In the genomic region with DNA sequence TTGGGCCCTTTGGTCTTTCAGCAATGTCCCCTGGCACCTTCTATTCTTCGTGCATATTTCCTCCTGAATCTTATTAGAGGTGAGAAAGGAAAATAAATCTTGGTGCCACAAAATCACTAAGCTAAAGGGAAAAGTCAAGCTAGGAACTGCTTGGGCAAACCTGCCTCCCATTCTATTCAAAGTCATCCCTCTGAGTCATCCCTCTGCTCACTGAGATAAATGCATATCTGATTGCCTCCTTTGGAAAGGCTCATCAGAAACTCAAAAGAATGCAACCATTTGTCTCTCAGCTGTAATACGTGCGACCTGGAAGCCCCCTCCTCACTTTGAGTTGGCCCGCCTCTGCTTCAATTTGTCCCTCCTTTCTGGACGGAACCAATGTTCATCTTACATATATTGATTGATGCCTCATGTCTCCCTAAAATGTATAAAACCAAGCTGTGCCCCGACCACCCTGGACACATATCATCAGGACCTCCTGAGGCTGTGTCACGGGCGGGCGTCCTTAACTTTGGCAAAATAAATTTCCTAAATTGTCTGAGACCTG, we compare ENCODE assay signal across 9 cellular contexts. TPM values are rescaled to one million over a fixed set of nuclear protein-coding genes. Genes with fewer than 3 reads are reported as not detected.
A peak's percentile ranks its signal among the peaks of the same experiment; 100 is the strongest.
DNase-seq lines count a peak whose midpoint lies in the region; ATAC-seq, FAIRE-seq and TF ChIP-seq lines count a peak whose summit lies in the region.
"Not testable (repeated sequence)": the region's sequence is repeated elsewhere in the genome, so short reads cannot be mapped to it uniquely, and the experiment has no call there.
"Had no signal": no experiment of that assay in that cellular context is flagged by ENCODE, and none has a peak within 500 bp of the region (broad histone marks: within the 10 kb centered on the region; RNA-seq: fewer than 3 reads in every experiment).

No MANE protein-coding gene starts in this region.

- H3K9me3 ChIP-seq in A549; SK-N-MC (ENCODE audit: low read depth, low read length); adipocyte (ENCODE audit: control insufficient read depth, low read length); liver (ENCODE audit: control insufficient read depth in 4 of 4, low read length in 3 of 4); psoas muscle: not testable (repeated sequence)

- DNase-seq in A549 (ENCODE audit: low read depth in 1 of 2, low spot score in 1 of 2); SK-N-MC (ENCODE audit: low read depth, low spot score); psoas muscle: not testable (repeated sequence)
- DNase-seq in adipocyte (ENCODE audit: low read depth), result peak; percentile 27
- peak; percentile 79 to 80 for DNase-seq in erythroblast (lab: John Stamatoyannopoulos, UW)

- TF ChIP-seq CTCF in A549 (IDR thresholded peaks at IDR 0.05); liver (IDR thresholded peaks at IDR 0.05; ENCODE audit: low read depth, low read length, missing input control); psoas muscle (IDR thresholded peaks at IDR 0.05): not testable (repeated sequence)

- not testable (repeated sequence) for FAIRE-seq in A549 (lab: Jason Lieb, UNC)

- 61% methylated on average over 9 of the region's 9 CpGs for WGBS in A549 (ENCODE audit: missing lambda C conversion rate)
- WGBS in liver, result 62% methylated on average over 9 of the region's 9 CpGs
- WGBS in psoas muscle, 3 donors, result 60 to 65% (median 61%) methylated on average over 9 of the region's 9 CpGs

- peak overlapping the region; percentile 84 for H3K4me2 ChIP-seq in A549

- not testable (repeated sequence) for TF ChIP-seq POLR2A in A549 (IDR thresholded peaks at IDR 0.05; ENCODE audit: low read length); erythroblast (IDR thresholded peaks at IDR 0.05; ENCODE audit: low read length)

- H3K4me3 ChIP-seq in A549, result peak overlapping the region; percentile 75
- H3K4me3 ChIP-seq in SK-N-MC, result peak overlapping the region; percentile 80
- peak overlapping the region; percentile 98 for H3K4me3 ChIP-seq in adipocyte (ENCODE audit: low read length)
- H3K4me3 ChIP-seq in liver (ENCODE audit: low read depth in 1 of 3, low read length in 3 of 3), result peak overlapping the region; percentile 78 to 93 (median 87)
- peak overlapping the region; percentile 89 for H3K4me3 ChIP-seq in psoas muscle

- H3K9ac ChIP-seq in SK-N-MC (ENCODE audit: insufficient read length) (peak overlapping the region; percentile 61), adipocyte (ENCODE audit: low read length) (peak overlapping the region; percentile 93), liver (ENCODE audit: low read depth in 1 of 2, low read length in 2 of 2) (peak overlapping the region; percentile 62 to 89)

- not testable (repeated sequence) for H3K27me3 ChIP-seq in adipocyte (replicated peaks; ENCODE audit: control insufficient read depth, insufficient read depth, low read length); liver (ENCODE audit: control insufficient read depth in 4 of 4, insufficient read depth in 4 of 4, low read length in 3 of 4); psoas muscle (ENCODE audit: insufficient read depth in 3 of 3, low read length in 2 of 3)

- H3K27ac ChIP-seq in A549 (peak overlapping the region; percentile 89 to 94), liver (ENCODE audit: low read depth in 1 of 2, low read length in 2 of 2) (peak overlapping the region; percentile 89), psoas muscle (peak overlapping the region; percentile 94)
- not testable (repeated sequence) for H3K27ac ChIP-seq in SK-N-MC

- CTCF ChIA-PET in A549 (lab: Yijun Ruan, JAX), result interaction anchor here (1.2 to 10.1 kb wide), 4 partner anchors 10 to 206 kb away, joined by 3 to 75 read pairs (median 42); no protein-coding TSS in a partner anchor

- POLR2A ChIA-PET in A549 (lab: Yijun Ruan, JAX), result not testable (repeated sequence)

- H3K4me1 ChIP-seq in A549 (peaks cover 41% of the 10 kb centered on the region), adipocyte (ENCODE audit: control insufficient read depth, insufficient read depth, low read length) (peaks cover 39% of the 10 kb centered on the region), liver (ENCODE audit: control insufficient read depth in 4 of 4, insufficient read depth in 4 of 4, low read length in 3 of 4) (peaks cover 0 to 18% (median 13%) of the 10 kb centered on the region in 4 donors), psoas muscle (peaks cover 30% of the 10 kb centered on the region)

- ATAC-seq in A549, result not testable (repeated sequence)
- peak; percentile 3 for ATAC-seq in GM19035 (IDR thresholded peaks at IDR 0.05; ENCODE audit: unreplicated experiment)
- peak; percentile 0 for ATAC-seq in HG03378 (IDR thresholded peaks at IDR 0.05; ENCODE audit: unreplicated experiment)
- ATAC-seq in psoas muscle, result peak in 2 of 4 donors; percentile 56 to 62

- intact Hi-C loops in psoas muscle (cut with DNase I), result loop anchor here in 1 of 2 donors (10.0 kb wide), 1 partner anchor 329 kb away; no protein-coding TSS in a partner anchor

- TF ChIP-seq EP300 in A549 (IDR thresholded peaks at IDR 0.05), result not testable (repeated sequence)

- TF ChIP-seq RAD21 in A549 (conservative IDR thresholded peaks at IDR 0.05 in 1 of 2, IDR thresholded peaks at IDR 0.05 in 1 of 2); liver (IDR thresholded peaks at IDR 0.05): not testable (repeated sequence)

- H3K36me3 ChIP-seq in SK-N-MC (ENCODE audit: insufficient read depth, low read length); adipocyte (ENCODE audit: control insufficient read depth, insufficient read depth, low read length, severe bottlenecking); liver (ENCODE audit: control insufficient read depth in 4 of 4, insufficient read depth in 3 of 4, low read depth in 1 of 4, low read length in 3 of 4); psoas muscle (ENCODE audit: insufficient read depth in 1 of 2, low read depth in 1 of 2): not testable (repeated sequence)

TF ChIP-seq in A549, 52 proteins besides CTCF, POLR2A, EP300 and RAD21:
- not testable (repeated sequence) for TF ChIP-seq FOSL2 (IDR thresholded peaks at IDR 0.05)
- peak; percentile 16; the same call in 1 of the 2 replicates for TF ChIP-seq FOSL2 (CRISPR knock-in tag; IDR thresholded peaks at IDR 0.05)
TF ChIP-seq in A549: peak in this region for 1; not testable (repeated sequence) for 51.

RNA-seq across cellular contexts. Expression of a gene that starts 0.5 kb away (rescaled TPM):
- 7.1 and 10.8 TPM in 2 replicates for polyA plus RNA-seq in A549 (2011; rRNA removed)
- polyA plus RNA-seq in A549 (2012; cell fraction: cytosol; rRNA removed), result 1.5 and 1.7 TPM in 2 replicates
- 0.85 and 1.5 TPM in 2 replicates for polyA plus RNA-seq in A549 (2012; cell fraction: nucleus; rRNA removed)
- polyA plus RNA-seq in A549 (2017; fragmentation: RNase III; extraction: RNeasy Plus Mini Kit Qiagen cat#74134 plus additional on column Dnase treatment), result 6.5 to 7.7 TPM (median 7.6 TPM) in 3 replicates
- 5.7 TPM in 2 replicates for polyA minus RNA-seq in A549 (2011; rRNA and poly(A)+ RNA removed)
- 1 to 10 TPM; 3.4 to 4.7 TPM for total RNA-seq in liver
- 1 to 10 TPM; 2.5 to 2.7 TPM for polyA plus RNA-seq in liver
- 10 to 100 TPM in 1 of 4 donors, 1 to 10 TPM in 3; 6.8 to 11.6 (median 8.1) TPM for total RNA-seq in psoas muscle
- polyA plus RNA-seq in psoas muscle, result 10 to 100 TPM in 1 of 3 donors, 1 to 10 TPM in 2; 4.2 to 23.8 (median 4.7) TPM

RNA-seq across cellular contexts. Expression of a gene that starts 24.9 kb away (rescaled TPM):
- 0.04 and 0.09 TPM in 2 replicates for polyA plus RNA-seq in A549 (2011; rRNA removed)
- 0.03 and 0.07 TPM in 2 replicates for polyA plus RNA-seq in A549 (2012; cell fraction: cytosol; rRNA removed)
- 0.05 TPM in 1 of 2 replicates, not detected in the other for polyA plus RNA-seq in A549 (2012; cell fraction: nucleus; rRNA removed)
- 0.05 to 0.16 TPM (median 0.08 TPM) in 3 replicates for polyA plus RNA-seq in A549 (2017; fragmentation: RNase III; extraction: RNeasy Plus Mini Kit Qiagen cat#74134 plus additional on column Dnase treatment)
- polyA minus RNA-seq in A549 (2011; rRNA and poly(A)+ RNA removed), result not detected in 2 replicates
- total RNA-seq in liver, result not detected
- polyA plus RNA-seq in liver, result under 1 TPM; 0.14 to 0.42 TPM
- total RNA-seq in psoas muscle, result 1 to 10 TPM in 3 of 4 donors, under 1 TPM in 1; 0.90 to 4.7 (median 2.0) TPM
- polyA plus RNA-seq in psoas muscle, result 1 to 10 TPM in 2 of 3 donors, under 1 TPM in 1; 0.17 to 2.4 (median 1.4) TPM
- total RNA-seq: A172 had no signal
